Comparison of ENCODE assay signal across 24 cellular contexts in the genomic region with DNA sequence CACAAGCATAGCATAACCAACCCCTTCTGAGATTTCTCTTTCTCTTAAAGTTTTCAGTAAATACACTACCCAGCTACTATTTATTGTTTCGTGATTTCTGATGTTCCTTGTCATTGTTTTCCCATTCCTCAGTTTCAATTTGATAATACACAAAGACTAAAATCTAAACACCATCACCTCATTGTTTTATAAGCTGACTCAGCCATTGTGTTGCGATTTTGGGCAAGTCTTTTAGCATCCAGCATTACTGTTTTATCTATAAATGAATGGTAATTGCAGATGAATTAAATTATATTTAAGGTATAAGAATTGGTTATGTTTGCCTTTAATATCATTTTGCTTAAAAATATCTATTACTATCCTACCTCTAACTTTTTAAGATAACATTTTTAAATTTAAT.
DNase-seq lines count a peak whose midpoint lies in the region; ATAC-seq, FAIRE-seq and TF ChIP-seq lines count a peak whose summit lies in the region.
"Had no signal": no experiment of that assay in that cellular context is flagged by ENCODE, and none has a peak within 500 bp of the region (broad histone marks: within the 10 kb centered on the region; RNA-seq: fewer than 3 reads in every experiment).

No MANE protein-coding gene starts in this region.

- CTCF ChIA-PET in A549 (lab: Yijun Ruan, JAX): no interaction called here

- H3K36me3 ChIP-seq in kidney (ENCODE audit: control insufficient read depth in 1 of 2, insufficient read depth in 2 of 2, low read length in 2 of 2): no peaks in the 10 kb centered on the region
- H3K36me3 ChIP-seq: BE2C had no signal

- FAIRE-seq in A549 (lab: Jason Lieb, UNC): no peak
- FAIRE-seq in D721Med (lab: Jason Lieb, UNC): peak; percentile 72
- peak; percentile 47 for FAIRE-seq in kidney (lab: Jason Lieb, UNC)
- FAIRE-seq: GM12892, GM18507 had no signal

- H3K4me2 ChIP-seq in A549: no peak overlapping the region

- DNase-seq in A549 (ENCODE audit: low read depth in 1 of 2, low spot score in 1 of 2) (no peak), D721Med (ENCODE audit: insufficient read length, low spot score) (no peak), dermis blood vessel endothelial cell (peak; percentile 7), kidney (no peak), Right ventricle myocardium inferior (ENCODE audit: missing footprints) (no peak)
- DNase-seq: 8988T; ACHN; BE2C; C1 segment of cervical spinal cord; Caco-2; CD4-positive, CD25-positive, alpha-beta regulatory T cell; CD8-positive, alpha-beta memory T cell; DMS153; DMS79; GDM1; GOT3; H7; HFFc6; KBM-7 had no signal

- no peak for ATAC-seq in A549
- no peak for ATAC-seq in HG03521 (IDR thresholded peaks at IDR 0.05; ENCODE audit: unreplicated experiment)
- no peak for ATAC-seq in GM19035 (IDR thresholded peaks at IDR 0.05; ENCODE audit: unreplicated experiment)
- ATAC-seq in Right ventricle myocardium inferior: no peak
- ATAC-seq: HCT116 had no signal

- intact Hi-C loops in kidney (cut with DNase I): no loop called here
- intact Hi-C loops in Right ventricle myocardium inferior (cut with DNase I): no loop called here

- no peak overlapping the region for H3K4me3 ChIP-seq in A549
- no peak overlapping the region for H3K4me3 ChIP-seq in kidney (ENCODE audit: low read length in 2 of 2)

- H3K9me3 ChIP-seq in A549 (no peaks in the 10 kb centered on the region), kidney (ENCODE audit: control insufficient read depth in 1 of 2, low read length in 2 of 2) (peaks cover 0 to 3% of the 10 kb centered on the region in 2 donors)
- H3K9me3 ChIP-seq: BE2C, Caco-2 had no signal

- no peak overlapping the region for H3K9ac ChIP-seq in kidney (ENCODE audit: low read length in 2 of 2)

- WGBS in A549 (ENCODE audit: missing lambda C conversion rate): 34% methylated on average over 2 of the region's 2 CpGs

- TF ChIP-seq CTCF in A549 (IDR thresholded peaks at IDR 0.05) (no peak), D721Med (IDR thresholded peaks at IDR 0.05; ENCODE audit: insufficient read depth, missing control alignments) (no peak), kidney (IDR thresholded peaks at IDR 0.05; ENCODE audit: borderline replicate concordance, extremely low read depth, insufficient read depth) (no peak)

- H3K27ac ChIP-seq in A549: no peak overlapping the region
- H3K27ac ChIP-seq in kidney (ENCODE audit: low read depth in 2 of 2, low read length in 2 of 2): no peak overlapping the region

- POLR2A ChIA-PET in A549 (lab: Yijun Ruan, JAX): no interaction called here

- no peak for TF ChIP-seq EP300 in A549 (IDR thresholded peaks at IDR 0.05)

- TF ChIP-seq RAD21 in A549 (conservative IDR thresholded peaks at IDR 0.05 in 1 of 2, IDR thresholded peaks at IDR 0.05 in 1 of 2): no peak

- H3K4me1 ChIP-seq in A549: no peaks in the 10 kb centered on the region
- H3K4me1 ChIP-seq in kidney (ENCODE audit: control insufficient read depth in 1 of 2, insufficient read depth in 1 of 2, low read depth in 1 of 2, low read length in 2 of 2): no peaks in the 10 kb centered on the region
- H3K4me1 ChIP-seq: Caco-2 had no signal

- TF ChIP-seq POLR2A in A549 (IDR thresholded peaks at IDR 0.05; ENCODE audit: low read length): no peak

TF ChIP-seq in A549, 52 proteins besides CTCF, POLR2A, EP300 and RAD21:
- peak; percentile 46 for TF ChIP-seq MAFK (IDR thresholded peaks at IDR 0.05; ENCODE audit: partially characterized antibody)
- TF ChIP-seq, protein P1, sequence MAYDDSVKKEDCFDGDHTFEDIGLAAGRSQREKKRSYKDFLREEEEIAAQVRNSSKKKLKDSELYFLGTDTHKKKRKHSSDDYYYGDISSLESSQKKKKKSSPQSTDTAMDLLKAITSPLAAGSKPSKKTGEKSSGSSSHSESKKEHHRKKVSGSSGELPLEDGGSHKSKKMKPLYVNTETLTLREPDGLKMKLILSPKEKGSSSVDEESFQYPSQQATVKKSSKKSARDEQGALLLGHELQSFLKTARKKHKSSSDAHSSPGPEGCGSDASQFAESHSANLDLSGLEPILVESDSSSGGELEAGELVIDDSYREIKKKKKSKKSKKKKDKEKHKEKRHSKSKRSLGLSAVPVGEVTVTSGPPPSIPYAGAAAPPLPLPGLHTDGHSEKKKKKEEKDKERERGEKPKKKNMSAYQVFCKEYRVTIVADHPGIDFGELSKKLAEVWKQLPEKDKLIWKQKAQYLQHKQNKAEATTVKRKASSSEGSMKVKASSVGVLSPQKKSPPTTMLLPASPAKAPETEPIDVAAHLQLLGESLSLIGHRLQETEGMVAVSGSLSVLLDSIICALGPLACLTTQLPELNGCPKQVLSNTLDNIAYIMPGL (CRISPR knock-in tag; IDR thresholded peaks at IDR 0.05; ENCODE audit: borderline replicate concordance): no peak
